20 cellular contexts compared by ENCODE assay signal in genomic region chr22:36770946-36771340, GRCh38. TPM values are rescaled to one million over a fixed set of nuclear protein-coding genes. Genes with fewer than 3 reads are reported as not detected.
DNase-seq lines count a peak whose midpoint lies in the region; ATAC-seq and TF ChIP-seq lines count a peak whose summit lies in the region.
"Had no signal": no experiment of that assay in that cellular context is flagged by ENCODE, and none has a peak within 500 bp of the region (broad histone marks: within the 10 kb centered on the region; RNA-seq: fewer than 3 reads in every experiment).

No MANE protein-coding gene starts in this region.

- no peaks in the 10 kb centered on the region for H3K27me3 Mint-ChIP-seq in mesothelial cell of epicardium (ENCODE audit: low read depth)
- peaks cover 0 to 5% of the 10 kb centered on the region in 2 donors for H3K27me3 Mint-ChIP-seq in stimulated activated naive B cell treated with anti-CD40 and anti-IgM and Interleukin-4, amounts not matched to agents 10 μg/mL and 1 μg/mL and 100 μg/mL, for 72 hours

- ATAC-seq in stimulated activated naive B cell treated with anti-CD40 and anti-IgM and Interleukin-4, amounts not matched to agents 10 μg/mL and 1 μg/mL and 100 μg/mL, for 72 hours (replicated peaks): no peak
- ATAC-seq in HG02763 (IDR thresholded peaks at IDR 0.05; ENCODE audit: unreplicated experiment) (no peak), left colon (no peak)
- ATAC-seq: HepG2, Panc1, Right ventricle myocardium inferior had no signal

- peaks cover 23% of the 10 kb centered on the region for H3K36me3 ChIP-seq in left ventricle myocardium inferior

- peak overlapping the region; percentile 33 for H3K27ac Mint-ChIP-seq in mesothelial cell of epicardium
- H3K27ac Mint-ChIP-seq in stimulated activated naive B cell treated with anti-CD40 and anti-IgM and Interleukin-4, amounts not matched to agents 10 μg/mL and 1 μg/mL and 100 μg/mL, for 72 hours: peak overlapping the region; percentile 63

- peaks cover 9% of the 10 kb centered on the region for H3K36me3 Mint-ChIP-seq in mesothelial cell of epicardium
- peaks cover 23 to 29% of the 10 kb centered on the region in 2 donors for H3K36me3 Mint-ChIP-seq in stimulated activated naive B cell treated with anti-CD40 and anti-IgM and Interleukin-4, amounts not matched to agents 10 μg/mL and 1 μg/mL and 100 μg/mL, for 72 hours

- no peaks in the 10 kb centered on the region for H3K27me3 ChIP-seq in left ventricle myocardium inferior (ENCODE audit: low read depth)

- H3K9me3 Mint-ChIP-seq in mesothelial cell of epicardium: no peaks in the 10 kb centered on the region
- no peaks in the 10 kb centered on the region for H3K9me3 Mint-ChIP-seq in stimulated activated naive B cell treated with anti-CD40 and anti-IgM and Interleukin-4, amounts not matched to agents 10 μg/mL and 1 μg/mL and 100 μg/mL, for 72 hours
- H3K9me3 Mint-ChIP-seq: GM23338 had no signal

- intact Hi-C loops in cardiac septum (cut with DNase I) (loop anchor here (10.0 kb wide), 2 partner anchors 226 to 394 kb away; no protein-coding TSS in a partner anchor), left ventricle myocardium inferior (cut with micrococcal nuclease) (no loop called here), left colon (cut with DNase I, micrococcal nuclease) (no loop called here)

- peaks cover 34% of the 10 kb centered on the region for H3K4me1 ChIP-seq in left ventricle myocardium inferior

- TF ChIP-seq CTCF in left ventricle myocardium inferior (IDR thresholded peaks at IDR 0.05; ENCODE audit: borderline replicate concordance) (no peak), mesothelial cell of epicardium (IDR thresholded peaks at IDR 0.05; ENCODE audit: unreplicated experiment) (no peak)

- H3K4me3 ChIP-seq in left ventricle myocardium inferior: no peak overlapping the region
- H3K4me3 ChIP-seq: GM23338 had no signal

- DNase-seq in cardiac septum (ENCODE audit: low spot score) (peak; percentile 44), left ventricle myocardium inferior (no peak), UCSD-AML1 (lab: John Stamatoyannopoulos, UW; ENCODE audit: unreplicated experiment) (peak; percentile 40), mesothelial cell of epicardium (ENCODE audit: low spot score in 2 of 2, unreplicated experiment in 2 of 2) (peak in 1 of 2 experiments; percentile 13), left colon (no peak)
- no peak for DNase-seq in stimulated activated naive B cell treated with anti-CD40 and anti-IgM and Interleukin-4, amounts not matched to agents 10 μg/mL and 1 μg/mL and 100 μg/mL, for 72 hours
- no peak for DNase-seq in stimulated activated CD4-positive, alpha-beta T cell treated with anti-CD3 and anti-CD28 coated beads, Interleukin-12 subunit alpha, Interleukin-12 subunit beta, amount 100 ng/mL, for 4 hours
- DNase-seq: C1 segment of cervical spinal cord, GF-D8, NCI-H1105 treated with DMSO at 0.1 percent for 48 hours, NCI-H1694 treated with DMSO at 0.1 percent for 48 hours, NCI-H226, NCI-H524 treated with DMSO at 0.1 percent for 48 hours had no signal

- H3K9me3 ChIP-seq in left ventricle myocardium inferior (replicated peaks): no peaks in the 10 kb centered on the region

- H3K4me1 Mint-ChIP-seq in mesothelial cell of epicardium: peaks cover 27% of the 10 kb centered on the region
- peaks cover 13 to 39% of the 10 kb centered on the region in 2 donors for H3K4me1 Mint-ChIP-seq in stimulated activated naive B cell treated with anti-CD40 and anti-IgM and Interleukin-4, amounts not matched to agents 10 μg/mL and 1 μg/mL and 100 μg/mL, for 72 hours

- no peak overlapping the region for H3K27ac ChIP-seq in left ventricle myocardium inferior (replicated peaks)

- H3K4me3 Mint-ChIP-seq in mesothelial cell of epicardium: no peak overlapping the region
- H3K4me3 Mint-ChIP-seq in stimulated activated naive B cell treated with anti-CD40 and anti-IgM and Interleukin-4, amounts not matched to agents 10 μg/mL and 1 μg/mL and 100 μg/mL, for 72 hours: no peak overlapping the region
- H3K4me3 Mint-ChIP-seq: GM23338 had no signal

RNA-seq across cellular contexts. Expression of gene IFT27, which starts 5.0 kb away (rescaled TPM):
- 24.7 TPM for total RNA-seq in cardiac septum
- total RNA-seq in left ventricle myocardium inferior: 31.2 TPM
- 56.8 to 59.6 TPM (median 58.6 TPM) in 3 replicates for total RNA-seq in mesothelial cell of epicardium
- total RNA-seq in left colon: 10 to 100 TPM; 26.5 to 30.1 TPM

RNA-seq across cellular contexts. Expression of gene PVALB, which starts 45.9 kb away (rescaled TPM):
- total RNA-seq in cardiac septum: not detected
- not detected for total RNA-seq in left ventricle myocardium inferior
- total RNA-seq in mesothelial cell of epicardium: not detected in 3 replicates
- not detected for total RNA-seq in left colon
- total RNA-seq: A172, GM23338, HepG2, LHCN-M2, Right ventricle myocardium inferior had no signal

Comparison
In these comparisons a context has a peak if more than half of its experiments do, and no peak if none do; other contexts are left out.
1. DNase-seq: peak in cardiac septum (single experiment) and UCSD-AML1 (single experiment); none in left ventricle myocardium inferior (single experiment), stimulated activated naive B cell treated with anti-CD40 and anti-IgM and Interleukin-4, amounts not matched to agents 10 μg/mL and 1 μg/mL and 100 μg/mL, for 72 hours (single experiment), stimulated activated CD4-positive, alpha-beta T cell treated with anti-CD3 and anti-CD28 coated beads, Interleukin-12 subunit alpha, Interleukin-12 subunit beta, amount 100 ng/mL, for 4 hours (single experiment) and left colon (0 of 2).